1 cellular context compared by ENCODE assay signal in genomic region chr2:96816836-96817702, GRCh38.
TF ChIP-seq lines count a peak whose summit lies in the region.

No MANE protein-coding gene starts in this region.

TF ChIP-seq in GM23338, 12 proteins besides CTCF, POLR2A, EP300 and RAD21:
- TF ChIP-seq ZNF462 (CRISPR knock-in tag; IDR thresholded peaks at IDR 0.05), result no peak
- 0 out of 2 replicates have a peak, but pooled peaks have one; percentile 10 for TF ChIP-seq POLR2AphosphoS5 (IDR thresholded peaks at IDR 0.05; ENCODE audit: low read depth)
TF ChIP-seq in GM23338: peak in this region for 1.
